In genomic region chrX:3939967-3940610, GRCh38 we compare ENCODE assay signal across 9 cellular contexts.
DNase-seq lines count a peak whose midpoint lies in the region; TF ChIP-seq lines count a peak whose summit lies in the region.
"Had no signal": no experiment of that assay in that cellular context is flagged by ENCODE, and none has a peak within 500 bp of the region (broad histone marks: within the 10 kb centered on the region; RNA-seq: fewer than 3 reads in every experiment).

No MANE protein-coding gene starts in this region.

- H2AFZ ChIP-seq in parathyroid adenoma: no peak overlapping the region

- H3K4me1 ChIP-seq in parathyroid adenoma: no peaks in the 10 kb centered on the region

- H3K9me3 ChIP-seq in parathyroid adenoma (ENCODE audit: control insufficient read depth, low read length): no peaks in the 10 kb centered on the region

- no peaks in the 10 kb centered on the region for H3K79me2 ChIP-seq in parathyroid adenoma

- no peaks in the 10 kb centered on the region for H3K36me3 ChIP-seq in parathyroid adenoma (ENCODE audit: control insufficient read depth, insufficient read depth, low read length)

- intact Hi-C loops in cardiac septum (cut with DNase I): no loop called here

- TF ChIP-seq POLR2A in NB4 (IDR thresholded peaks at IDR 0.05; ENCODE audit: extremely low read depth, insufficient read length): no peak

- peak; percentile 23 for DNase-seq in NCI-H1694 (lab: John Stamatoyannopoulos, UW)
- DNase-seq in NCI-H1694 treated with DMSO at 0.1 percent for 48 hours (lab: John Stamatoyannopoulos, UW): no peak
- DNase-seq in NB4 (ENCODE audit: low read depth): peak; percentile 17
- DNase-seq in cerebellar cortex (ENCODE audit: low spot score): peak; percentile 0
- DNase-seq in GM19240 (ENCODE audit: insufficient read length, low spot score): no peak
- no peak for DNase-seq in HK-2 (ENCODE audit: unreplicated experiment)
- no peak for DNase-seq in cardiac septum (ENCODE audit: low spot score)
- DNase-seq: SHP77 treated with DMSO at 0.1 percent for 48 hours had no signal

- H3K9ac ChIP-seq in parathyroid adenoma: no peak overlapping the region

- no peak overlapping the region for H3K27ac ChIP-seq in parathyroid adenoma

- no peak overlapping the region for H3K4me3 ChIP-seq in NB4 (ENCODE audit: low read depth, low read length)
- H3K4me3 ChIP-seq in parathyroid adenoma (ENCODE audit: low read depth, low read length): no peak overlapping the region

- H3K27me3 ChIP-seq in parathyroid adenoma (ENCODE audit: control insufficient read depth, insufficient read depth, low read length): no peaks in the 10 kb centered on the region

- TF ChIP-seq CTCF in NB4 (IDR thresholded peaks at IDR 0.05; ENCODE audit: low read depth, low read length) (peak; percentile 14), parathyroid adenoma (IDR thresholded peaks at IDR 0.05) (peak; percentile 27)

- H3K4me2 ChIP-seq in parathyroid adenoma (ENCODE audit: low read length): no peak overlapping the region

Comparison
In these comparisons a context has a peak if more than half of its experiments do, and no peak if none do; other contexts are left out.
1. DNase-seq: peak in NCI-H1694 (single experiment), NB4 (single experiment) and cerebellar cortex (single experiment); none in NCI-H1694 treated with DMSO at 0.1 percent for 48 hours (single experiment), GM19240 (single experiment), HK-2 (single experiment) and cardiac septum (single experiment).